Comparison of ENCODE assay signal across 27 cellular contexts in the genomic region with DNA sequence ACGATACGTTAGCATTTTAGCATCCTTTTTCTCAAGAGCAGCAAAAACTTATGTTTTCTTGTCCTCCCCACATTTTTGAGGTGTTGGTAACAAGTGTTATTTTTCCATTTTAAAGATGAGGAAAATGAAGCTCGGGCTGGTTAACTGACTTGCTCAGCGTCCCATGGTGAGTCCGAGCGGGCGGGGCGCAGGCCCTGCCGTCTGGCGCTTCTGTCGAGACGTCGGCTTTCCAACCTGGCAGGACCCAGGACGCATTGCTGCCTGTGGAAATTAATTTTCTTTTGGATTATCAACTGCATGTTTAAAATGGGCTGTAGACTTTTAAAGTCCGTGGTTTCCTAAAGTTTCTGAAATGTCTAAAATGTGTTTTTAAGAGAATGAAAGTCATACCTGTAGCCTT.
"Had no signal": no experiment of that assay in that cellular context is flagged by ENCODE, and none has a peak within 500 bp of the region (broad histone marks: within the 10 kb centered on the region; RNA-seq: fewer than 3 reads in every experiment).

No MANE protein-coding gene starts in this region.

- H3K4me3 ChIP-seq: ascending aorta, K562 had no signal

- H3K27ac ChIP-seq: ascending aorta had no signal

- H3K27me3 ChIP-seq: ascending aorta had no signal

- ATAC-seq: activated CD8-positive, alpha-beta T cell treated with anti-CD3 and anti-CD28 coated beads, Interleukin-2, amount 10 ng/mL, durations not matched to agents 7 days and 5 days; activated naive CD4-positive, alpha-beta T cell treated with anti-CD3 and anti-CD28 coated beads, Interleukin-2, amount 50 U/mL, for 72 hours; activated naive CD8-positive, alpha-beta T cell treated with anti-CD3 and anti-CD28 coated beads, Interleukin-2, amount 50 U/mL, for 24 hours; K562; PC-3; T-helper 17 cell; WTC11 had no signal

- FAIRE-seq: K562, RCC 7860 had no signal

- H3K9me3 ChIP-seq: ascending aorta had no signal

- DNase-seq: activated CD4-positive, alpha-beta T cell treated with anti-CD3 and anti-CD28 coated beads for 48 hours; activated CD4-positive, alpha-beta T cell treated with anti-CD3 and anti-CD28 coated beads, Interleukin-2, amount 50 U/mL, for 4 hours; activated CD4-positive, CD25-positive, alpha-beta regulatory T cell treated with anti-CD3 and anti-CD28 coated beads, Interleukin-2, amount 50 U/mL, for 72 hours; activated CD8-positive, alpha-beta T cell treated with anti-CD3 and anti-CD28 coated beads, Interleukin-2, amount 10 ng/mL, durations not matched to agents 7 days and 5 days; activated effector memory CD4-positive, alpha-beta T cell treated with Interleukin-2 at 50 U/mL for 16 hours; activated naive CD4-positive, alpha-beta T cell treated with Interleukin-2 at 50 U/mL for 16 hours; activated naive CD8-positive, alpha-beta T cell treated with anti-CD3 and anti-CD28 coated beads, Interleukin-2, amount 50 U/mL, for 24 hours; activated T-cell treated with anti-CD3 and anti-CD28 coated beads, Interleukin-2, amount 50 U/mL, for 24 hours; amniotic stem cell; Karpas-422; MM.1S; NCI-H1105 treated with DMSO at 0.1 percent for 48 hours; NCI-H1436 treated with DMSO at 0.1 percent for 48 hours; NCI-H187; NCI-H2081; NCI-H510A treated with DMSO at 0.1 percent for 48 hours; NCI-H69; NK-92 treated with Interleukin-12 subunit alpha and Interleukin-12 subunit beta, amount 100 ng/mL, for 24 hours; PC-3; SHP77 treated with DMSO at 0.1 percent for 48 hours; T-helper 17 cell; T-helper 9 cell had no signal
